In the genomic region with DNA sequence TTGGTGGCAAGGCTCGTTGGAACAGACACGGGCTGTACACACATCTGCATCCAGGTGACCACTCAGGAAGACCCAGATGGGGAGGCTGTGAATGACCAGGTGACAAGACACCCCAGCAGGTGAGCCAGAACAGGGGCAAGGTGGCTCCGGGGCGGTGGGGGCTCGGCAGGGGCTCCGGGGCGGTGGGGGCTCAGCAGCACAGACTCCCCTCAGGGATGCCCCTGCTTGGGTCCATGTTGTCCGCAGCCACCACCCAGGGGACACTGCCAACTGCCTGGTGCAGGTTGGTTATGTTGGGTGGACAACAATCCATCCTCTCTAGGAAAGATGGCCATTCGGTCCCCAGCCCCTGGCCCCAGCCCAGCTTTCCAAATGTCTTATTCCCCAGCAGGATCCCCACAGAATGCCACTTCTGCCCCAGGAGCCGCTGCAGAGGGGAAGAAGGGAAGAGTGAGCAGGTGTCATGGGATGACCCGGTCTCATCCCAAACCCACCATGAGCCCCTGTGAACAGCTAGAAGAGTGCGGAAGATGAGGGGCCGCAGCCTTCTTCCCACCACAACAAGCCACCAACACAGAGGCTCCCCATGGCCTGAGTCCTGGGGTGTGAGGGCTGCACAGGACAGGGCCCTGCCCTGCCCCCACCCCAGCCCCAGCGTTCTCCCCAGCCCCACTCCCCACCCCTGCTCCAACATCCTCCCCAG, we compare ENCODE assay signal across 22 cellular contexts. TPM values are rescaled to one million over a fixed set of nuclear protein-coding genes. Genes with fewer than 3 reads are reported as not detected.
"Had no signal": no experiment of that assay in that cellular context is flagged by ENCODE, and none has a peak within 500 bp of the region (broad histone marks: within the 10 kb centered on the region; RNA-seq: fewer than 3 reads in every experiment).

No MANE protein-coding gene starts in this region.

- H3K36me3 ChIP-seq: breast epithelium, esophagus muscularis mucosa, neutrophil, right lobe of liver, upper lobe of right lung had no signal

- H3K9me3 Mint-ChIP-seq: activated T-helper 1 cell treated with anti-CD3 and anti-CD28 coated beads, Interleukin-12 subunit alpha, Interleukin-12 subunit beta, Interleukin-2, Interleukin-4 antibody, amounts not matched to agents 30 ng/mL and 10 ng/mL and 1 ng/mL, durations not matched to agents 14 hours and 24 hours and 36 hours; immature natural killer cell had no signal

- H3K27me3 ChIP-seq: right lobe of liver had no signal

- H3K4me1 Mint-ChIP-seq: immature natural killer cell; naive thymus-derived CD4-positive, alpha-beta T cell had no signal

- H3K9me3 ChIP-seq: esophagus muscularis mucosa, neutrophil, right lobe of liver, upper lobe of right lung had no signal

- H3K36me3 Mint-ChIP-seq: activated naive CD8-positive, alpha-beta T cell; immature natural killer cell had no signal

- H3K4me3 Mint-ChIP-seq: activated CD8-positive, alpha-beta T cell treated with anti-CD3 and anti-CD28 coated beads, Interleukin-2, amount 10 ng/mL, durations not matched to agents 7 days and 5 days; activated naive CD8-positive, alpha-beta T cell; activated T-helper 1 cell treated with anti-CD3 and anti-CD28 coated beads, Interleukin-12 subunit alpha, Interleukin-12 subunit beta, Interleukin-2, Interleukin-4 antibody, amounts not matched to agents 30 ng/mL and 10 ng/mL and 1 ng/mL, durations not matched to agents 14 hours and 24 hours and 36 hours; immature natural killer cell; naive thymus-derived CD4-positive, alpha-beta T cell had no signal

- H3K4me1 ChIP-seq: breast epithelium, right lobe of liver, upper lobe of right lung had no signal

- DNase-seq: activated CD8-positive, alpha-beta T cell treated with anti-CD3 and anti-CD28 coated beads, Interleukin-2, amount 10 ng/mL, durations not matched to agents 7 days and 5 days; anterior cingulate cortex; glutamatergic neuron; immature natural killer cell; left colon; naive thymus-derived CD4-positive, alpha-beta T cell; stimulated activated CD4-positive, alpha-beta T cell treated with anti-CD3 and anti-CD28 coated beads, Interleukin-12 subunit alpha, Interleukin-12 subunit beta, amount 100 ng/mL, for 4 hours; stimulated activated naive CD4-positive, alpha-beta T cell treated with Interleukin-2 at 50 U/mL for 16 hours; T-helper 9 cell had no signal

- H3K4me3 ChIP-seq: breast epithelium, esophagus muscularis mucosa, right lobe of liver, upper lobe of right lung had no signal

- H3K27ac Mint-ChIP-seq: activated CD8-positive, alpha-beta T cell treated with anti-CD3 and anti-CD28 coated beads, Interleukin-2, amount 10 ng/mL, durations not matched to agents 7 days and 5 days; activated naive CD8-positive, alpha-beta T cell; activated T-helper 1 cell treated with anti-CD3 and anti-CD28 coated beads, Interleukin-12 subunit alpha, Interleukin-12 subunit beta, Interleukin-2, Interleukin-4 antibody, amounts not matched to agents 30 ng/mL and 10 ng/mL and 1 ng/mL, durations not matched to agents 14 hours and 24 hours and 36 hours; immature natural killer cell; naive thymus-derived CD4-positive, alpha-beta T cell; progenitor cell of endocrine pancreas had no signal

- H3K27ac ChIP-seq: breast epithelium, esophagus muscularis mucosa, neutrophil, right lobe of liver, upper lobe of right lung had no signal

RNA-seq across cellular contexts. Expression of a gene that starts 31.4 kb away (rescaled TPM):
- total RNA-seq: activated CD8-positive, alpha-beta T cell treated with anti-CD3 and anti-CD28 coated beads, Interleukin-2, amount 10 ng/mL, durations not matched to agents 7 days and 5 days; activated T-helper 1 cell treated with anti-CD3 and anti-CD28 coated beads, Interleukin-12 subunit alpha, Interleukin-12 subunit beta, Interleukin-2, Interleukin-4 antibody, amounts not matched to agents 30 ng/mL and 10 ng/mL and 1 ng/mL, durations not matched to agents 14 hours and 24 hours and 36 hours; chondrocyte; dermis microvascular lymphatic vessel endothelial cell; fibroblast of villous mesenchyme; lung microvascular endothelial cell; mononuclear cell; naive thymus-derived CD4-positive, alpha-beta T cell; progenitor cell of endocrine pancreas had no signal
- polyA plus RNA-seq: immature natural killer cell; naive thymus-derived CD4-positive, alpha-beta T cell had no signal

RNA-seq across cellular contexts. Expression of a gene that starts 56.4 kb away (rescaled TPM):
- total RNA-seq: activated CD8-positive, alpha-beta T cell treated with anti-CD3 and anti-CD28 coated beads, Interleukin-2, amount 10 ng/mL, durations not matched to agents 7 days and 5 days; breast epithelium; fibroblast of villous mesenchyme; lung microvascular endothelial cell; mononuclear cell; upper lobe of right lung had no signal
- polyA plus RNA-seq: immature natural killer cell; naive thymus-derived CD4-positive, alpha-beta T cell had no signal
